Comparison of ENCODE assay signal across 24 cellular contexts in the genomic region with DNA sequence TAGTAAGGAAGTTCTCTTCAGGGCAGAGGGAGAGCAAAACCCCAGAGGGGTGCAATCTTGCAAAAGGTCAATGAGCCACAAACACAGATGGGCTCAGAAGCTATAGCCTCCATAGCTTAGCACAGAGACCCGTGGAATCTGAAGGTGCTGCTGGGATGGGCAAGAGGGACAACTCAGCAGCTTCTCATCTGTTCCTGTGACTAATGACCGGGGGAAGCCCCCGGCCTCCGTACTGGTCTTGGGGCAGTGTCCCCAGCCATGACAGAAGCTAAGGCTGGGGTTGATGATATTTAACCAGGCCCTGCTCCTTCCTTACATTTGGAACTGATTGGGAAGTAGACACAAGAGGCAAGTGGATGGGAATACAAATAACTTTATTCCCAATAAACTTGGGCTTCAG.
"Had no signal": no experiment of that assay in that cellular context is flagged by ENCODE, and none has a peak within 500 bp of the region (broad histone marks: within the 10 kb centered on the region; RNA-seq: fewer than 3 reads in every experiment).

No MANE protein-coding gene starts in this region.

- H3K4me1 Mint-ChIP-seq: mesothelial cell of epicardium, neural progenitor cell had no signal

- H3K27ac Mint-ChIP-seq: dendritic cell treated with granulocyte-macrophage colony-stimulating factor and Interleukin-4, amounts not matched to agents 40 ng/mL and 50 ng/mL, for 4 days; mesothelial cell of epicardium; natural killer cell treated with Interleukin-12 subunit alpha and Interleukin-12 subunit beta and Interleukin-15 and Interleukin-18, amount 100 ng/mL, for 72 hours; neural progenitor cell; stimulated activated effector memory CD8-positive, alpha-beta T cell treated with anti-CD3 and anti-CD28 coated beads, Interleukin-12 subunit alpha, Interleukin-12 subunit beta, amount 100 ng/mL, for 72 hours had no signal

- H3K4me3 Mint-ChIP-seq: dendritic cell treated with granulocyte-macrophage colony-stimulating factor and Interleukin-4, amounts not matched to agents 40 ng/mL and 50 ng/mL, for 4 days; effector memory CD8-positive, alpha-beta T cell; mesothelial cell of epicardium; naive B cell; natural killer cell treated with Interleukin-12 subunit alpha and Interleukin-12 subunit beta and Interleukin-15 and Interleukin-18, amount 100 ng/mL, for 72 hours; neural progenitor cell; stimulated activated effector memory CD8-positive, alpha-beta T cell treated with anti-CD3 and anti-CD28 coated beads, Interleukin-12 subunit alpha, Interleukin-12 subunit beta, amount 100 ng/mL, for 72 hours had no signal

- H3K27me3 ChIP-seq: gastrocnemius medialis, left lung, neural progenitor cell, sigmoid colon, stomach, thyroid gland, upper lobe of left lung had no signal

- ATAC-seq: effector memory CD8-positive, alpha-beta T cell; gastrocnemius medialis; left cardiac atrium; left lung; mucosa of descending colon; natural killer cell treated with Interleukin-12 subunit alpha and Interleukin-12 subunit beta and Interleukin-15 and Interleukin-18, amount 100 ng/mL, for 72 hours; psoas muscle; right cardiac atrium; stimulated activated effector memory CD8-positive, alpha-beta T cell treated with anti-CD3 and anti-CD28 coated beads, Interleukin-12 subunit alpha, Interleukin-12 subunit beta, amount 100 ng/mL, for 72 hours had no signal

- H3K9me3 ChIP-seq: gastrocnemius medialis, left lung, mucosa of descending colon, psoas muscle, sigmoid colon, stomach, thyroid gland, upper lobe of left lung had no signal

- DNase-seq: effector memory CD8-positive, alpha-beta T cell; foreskin fibroblast; gastrocnemius medialis; head of caudate nucleus; left cardiac atrium; left lung; mesenchymal stem cell; mucosa of descending colon; naive B cell; posterior cingulate gyrus; psoas muscle; right cardiac atrium; sigmoid colon; stimulated activated CD4-positive, alpha-beta T cell treated with anti-CD3 and anti-CD28 coated beads, Interleukin-2, amount 100 ng/mL, for 24 hours; stimulated activated CD4-positive, alpha-beta T cell treated with anti-CD3 and anti-CD28 coated beads, Interleukin-4, amount 100 ng/mL, for 24 hours; stimulated activated naive CD4-positive, alpha-beta T cell treated with Interleukin-2 at 50 U/mL for 16 hours; stomach; thyroid gland; upper lobe of left lung had no signal

- H3K9ac ChIP-seq: neural progenitor cell had no signal

- H3K9me3 Mint-ChIP-seq: dendritic cell treated with granulocyte-macrophage colony-stimulating factor and Interleukin-4, amounts not matched to agents 40 ng/mL and 50 ng/mL, for 4 days; effector memory CD8-positive, alpha-beta T cell; mesothelial cell of epicardium; natural killer cell treated with Interleukin-12 subunit alpha and Interleukin-12 subunit beta and Interleukin-15 and Interleukin-18, amount 100 ng/mL, for 72 hours; neural progenitor cell; stimulated activated effector memory CD8-positive, alpha-beta T cell treated with anti-CD3 and anti-CD28 coated beads, Interleukin-12 subunit alpha, Interleukin-12 subunit beta, amount 100 ng/mL, for 72 hours had no signal

- H3K4me3 ChIP-seq: gastrocnemius medialis, left lung, mucosa of descending colon, neural progenitor cell, psoas muscle, sigmoid colon, stomach, thyroid gland, upper lobe of left lung had no signal

- H3K4me1 ChIP-seq: gastrocnemius medialis, left lung, neural progenitor cell, psoas muscle, sigmoid colon, stomach, thyroid gland, upper lobe of left lung had no signal

- H3K27me3 Mint-ChIP-seq: effector memory CD8-positive, alpha-beta T cell; naive B cell; natural killer cell treated with Interleukin-12 subunit alpha and Interleukin-12 subunit beta and Interleukin-15 and Interleukin-18, amount 100 ng/mL, for 72 hours had no signal

- H3K36me3 ChIP-seq: gastrocnemius medialis, left lung, neural progenitor cell, sigmoid colon, stomach, thyroid gland, upper lobe of left lung had no signal

- H3K27ac ChIP-seq: gastrocnemius medialis, left lung, neural progenitor cell, psoas muscle, sigmoid colon, stomach, thyroid gland, upper lobe of left lung had no signal

- H3K36me3 Mint-ChIP-seq: mesothelial cell of epicardium; naive B cell; natural killer cell treated with Interleukin-12 subunit alpha and Interleukin-12 subunit beta and Interleukin-15 and Interleukin-18, amount 100 ng/mL, for 72 hours; neural progenitor cell; stimulated activated effector memory CD8-positive, alpha-beta T cell treated with anti-CD3 and anti-CD28 coated beads, Interleukin-12 subunit alpha, Interleukin-12 subunit beta, amount 100 ng/mL, for 72 hours had no signal
